ENCODE assay signal across 8 cellular contexts in the genomic region with DNA sequence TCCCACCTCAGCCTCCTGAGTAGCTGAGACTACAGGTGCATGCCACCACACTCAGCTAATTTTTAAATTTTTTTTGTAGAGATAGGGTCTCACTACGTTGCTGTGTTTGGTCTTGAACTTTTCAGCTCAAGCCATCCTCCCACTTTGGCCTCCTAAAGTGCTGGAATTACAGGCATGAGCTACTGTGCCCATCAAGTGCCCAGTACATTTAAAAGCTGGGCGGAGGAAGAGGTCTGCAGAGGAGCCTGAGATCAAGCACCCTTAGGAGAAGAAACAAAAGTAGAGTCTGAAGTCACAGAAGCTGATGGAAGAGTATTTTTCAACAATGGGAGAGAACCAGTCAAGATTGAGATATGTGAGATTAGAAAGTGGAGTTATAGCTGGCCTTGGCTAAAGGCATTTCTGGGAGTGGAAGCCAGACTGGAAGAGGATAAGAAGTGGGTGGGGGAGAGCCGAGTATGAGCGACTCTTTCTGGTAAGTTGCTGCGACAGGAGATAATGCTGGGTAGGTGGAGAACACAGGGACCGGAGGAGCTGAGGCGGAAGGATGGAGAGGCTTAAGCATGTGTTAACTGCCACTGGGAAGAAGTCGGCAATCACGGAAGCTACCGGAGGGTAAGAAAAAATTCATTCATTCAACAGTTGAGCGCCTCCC.
DNase-seq lines count a peak whose midpoint lies in the region; ATAC-seq and TF ChIP-seq lines count a peak whose summit lies in the region.

No MANE protein-coding gene starts in this region.

- H3K4me2 ChIP-seq in OCI-LY3 (ENCODE audit: low read length) = peak overlapping the region; percentile 82

- H3K27ac ChIP-seq in OCI-LY3 (ENCODE audit: low read length) = peak overlapping the region; percentile 74
- peak overlapping the region; percentile 87 for H3K27ac ChIP-seq in effector memory CD4-positive, alpha-beta T cell (ENCODE audit: insufficient read depth, low read length, poor library complexity, severe bottlenecking)

- peaks cover 15% of the 10 kb centered on the region for H3K36me3 Mint-ChIP-seq in nephron progenitor cell (ENCODE audit: low read depth)

- no peaks in the 10 kb centered on the region for H3K27me3 ChIP-seq in OCI-LY3 (ENCODE audit: low read depth, low read length)
- no peaks in the 10 kb centered on the region for H3K27me3 ChIP-seq in effector memory CD4-positive, alpha-beta T cell (replicated peaks; ENCODE audit: control insufficient read depth, insufficient read depth, low read length, poor library complexity, severe bottlenecking)

- no peak for TF ChIP-seq CTCF in OCI-LY3 (IDR thresholded peaks at IDR 0.05; ENCODE audit: low read depth, low read length)
- no peak for TF ChIP-seq CTCF in nephron progenitor cell (IDR thresholded peaks at IDR 0.05)

- peak overlapping the region; percentile 92 for H3K9ac ChIP-seq in OCI-LY3 (ENCODE audit: low read length)

- H3K4me3 Mint-ChIP-seq in nephron progenitor cell = peak overlapping the region; percentile 92

- peaks cover 24% of the 10 kb centered on the region for H3K4me1 Mint-ChIP-seq in nephron progenitor cell

- H3K4me3 ChIP-seq in OCI-LY3 (ENCODE audit: low read length) = peak overlapping the region; percentile 92
- H3K4me3 ChIP-seq in effector memory CD4-positive, alpha-beta T cell (ENCODE audit: insufficient read depth, low read depth, low read length, poor library complexity, severe bottlenecking) = peak overlapping the region; percentile 89

- peak overlapping the region; percentile 94 for H3K27ac Mint-ChIP-seq in nephron progenitor cell

- H2AFZ ChIP-seq in OCI-LY3 (ENCODE audit: low read depth, low read length) = peak overlapping the region; percentile 68

- ATAC-seq in HG03039 (IDR thresholded peaks at IDR 0.05; ENCODE audit: unreplicated experiment) = no peak

- H3K9me3 ChIP-seq in OCI-LY3 (ENCODE audit: insufficient read depth, low read length) = no peaks in the 10 kb centered on the region
- H3K9me3 ChIP-seq in effector memory CD4-positive, alpha-beta T cell (ENCODE audit: control insufficient read depth, low read length) = no peaks in the 10 kb centered on the region

- H3K79me2 ChIP-seq in OCI-LY3 (ENCODE audit: low read length) = peaks cover 47% of the 10 kb centered on the region

- peaks cover under 1% of the 10 kb centered on the region for H4K20me1 ChIP-seq in OCI-LY3 (ENCODE audit: insufficient read depth, low read length)

- no peaks in the 10 kb centered on the region for H3K9me3 Mint-ChIP-seq in nephron progenitor cell

- H3K4me1 ChIP-seq in OCI-LY3 (ENCODE audit: low read length) = peaks cover 43% of the 10 kb centered on the region
- H3K4me1 ChIP-seq in effector memory CD4-positive, alpha-beta T cell (ENCODE audit: control insufficient read depth, insufficient read depth, low read length, poor library complexity, severe bottlenecking) = peaks cover 4% of the 10 kb centered on the region

- peaks cover 21% of the 10 kb centered on the region for H3K36me3 ChIP-seq in OCI-LY3 (replicated peaks; ENCODE audit: low read depth, low read length)
- H3K36me3 ChIP-seq in effector memory CD4-positive, alpha-beta T cell (ENCODE audit: control insufficient read depth, insufficient read depth, low read length) = peaks cover 12% of the 10 kb centered on the region

- peak; percentile 16 for DNase-seq in stimulated activated CD8-positive, alpha-beta memory T cell treated with anti-CD3 and anti-CD28 coated beads, Interleukin-7, amount 100 ng/mL, for 24 hours (ENCODE audit: low read depth)
- no peak for DNase-seq in stimulated activated CD8-positive, alpha-beta memory T cell treated with anti-CD3 and anti-CD28 coated beads, Interleukin-4, amount 100 ng/mL, for 48 hours
- DNase-seq in effector memory CD4-positive, alpha-beta T cell = no peak
- DNase-seq in nephron progenitor cell = no peak
- no peak for DNase-seq in DMS153 treated with DMSO at 0.1 percent for 48 hours (lab: John Stamatoyannopoulos, UW; ENCODE audit: unreplicated experiment)
- DNase-seq in amniotic stem cell (lab: John Stamatoyannopoulos, UW) = no peak

- H3K27me3 Mint-ChIP-seq in nephron progenitor cell (ENCODE audit: low read depth, poor library complexity) = peaks cover 14% of the 10 kb centered on the region
